ENCODE assay signal across 8 cellular contexts in genomic region chr11:93542753-93543246, GRCh38. TPM values are rescaled to one million over a fixed set of nuclear protein-coding genes. Genes with fewer than 3 reads are reported as not detected.
DNase-seq lines count a peak whose midpoint lies in the region; ATAC-seq and TF ChIP-seq lines count a peak whose summit lies in the region.

No MANE protein-coding gene starts in this region.

- no peak for TF ChIP-seq POLR2A in esophagus muscularis mucosa (IDR thresholded peaks at IDR 0.05; ENCODE audit: low read depth)

- 2% methylated on average over 9 of the region's 69 CpGs for WGBS in esophagus muscularis mucosa

- H3K4me3 Mint-ChIP-seq in activated CD4-positive, alpha-beta T cell treated with anti-CD3 and anti-CD28 coated beads, Interleukin-2, amount 10 ng/mL, durations not matched to agents 24 days and 14 days = peak overlapping the region; percentile 88
- peak overlapping the region; percentile 92 for H3K4me3 Mint-ChIP-seq in neural progenitor cell

- H3K4me1 Mint-ChIP-seq in activated CD4-positive, alpha-beta T cell treated with anti-CD3 and anti-CD28 coated beads, Interleukin-2, amount 10 ng/mL, durations not matched to agents 24 days and 14 days = peaks cover 30% of the 10 kb centered on the region
- H3K4me1 Mint-ChIP-seq in neural progenitor cell = peaks cover 18% of the 10 kb centered on the region

- H3K4me3 ChIP-seq in RWPE2 (ENCODE audit: severe bottlenecking) (peak overlapping the region; percentile 44), esophagus muscularis mucosa (peak overlapping the region; percentile 85 to 94 (median 88)), neural progenitor cell (peak overlapping the region; percentile 96)

- no peaks in the 10 kb centered on the region for H3K9me3 ChIP-seq in RWPE2 (ENCODE audit: severe bottlenecking)
- H3K9me3 ChIP-seq in esophagus muscularis mucosa = no peaks in the 10 kb centered on the region
- H3K9me3 ChIP-seq in neural progenitor cell (ENCODE audit: low read depth) = no peaks in the 10 kb centered on the region

- TF ChIP-seq CTCF in RWPE2 (IDR thresholded peaks at IDR 0.05; ENCODE audit: poor library complexity, severe bottlenecking) (no peak), esophagus muscularis mucosa (IDR thresholded peaks at IDR 0.05) (no peak), neural progenitor cell (IDR thresholded peaks at IDR 0.05) (no peak)

- peaks cover 2% of the 10 kb centered on the region for H3K4me1 ChIP-seq in RWPE2 (ENCODE audit: insufficient read depth, poor library complexity, severe bottlenecking)
- peaks cover 15 to 44% (median 33%) of the 10 kb centered on the region in 4 donors for H3K4me1 ChIP-seq in esophagus muscularis mucosa
- H3K4me1 ChIP-seq in neural progenitor cell = peaks cover 18% of the 10 kb centered on the region

- H3F3A ChIP-seq in neural progenitor cell (ENCODE audit: low read depth) = no peaks in the 10 kb centered on the region

- H3K27ac ChIP-seq in RWPE2 (ENCODE audit: poor library complexity, severe bottlenecking) (peak overlapping the region; percentile 20), esophagus muscularis mucosa (replicated peaks in 1 of 4) (peak overlapping the region; percentile 84 to 93 (median 86)), neural progenitor cell (no peak overlapping the region)

- peaks cover 44% of the 10 kb centered on the region for H3K79me2 ChIP-seq in neural progenitor cell (ENCODE audit: low read depth)

- no peak for DNase-seq in activated CD4-positive, alpha-beta T cell treated with anti-CD3 and anti-CD28 coated beads, Interleukin-2, amount 10 ng/mL, durations not matched to agents 24 days and 14 days
- no peak for DNase-seq in activated CD4-positive, alpha-beta T cell treated with anti-CD3 and anti-CD28 coated beads, Interleukin-2, amount 50 U/mL, for 1 hour
- DNase-seq in RWPE2 (ENCODE audit: low spot score) = no peak
- DNase-seq in esophagus muscularis mucosa (ENCODE audit: extremely low spot score) = no peak
- DNase-seq in neural progenitor cell (ENCODE audit: low spot score) = no peak
- DNase-seq in NCI-H2227 treated with DMSO at 0.1 percent for 48 hours (lab: John Stamatoyannopoulos, UW) = no peak
- DNase-seq in OCI-M2 (lab: John Stamatoyannopoulos, UW; ENCODE audit: unreplicated experiment) = no peak

- ATAC-seq in HG02798 (IDR thresholded peaks at IDR 0.05; ENCODE audit: poor library complexity, unreplicated experiment) = peak; percentile 49
- ATAC-seq in RWPE2 (ENCODE audit: low read depth) = peak; percentile 13; the same call in 2 of the 3 replicates

- H3K27me3 ChIP-seq in RWPE2 (ENCODE audit: insufficient read depth, poor library complexity, severe bottlenecking) (no peaks in the 10 kb centered on the region), esophagus muscularis mucosa (no peaks in the 10 kb centered on the region), neural progenitor cell (peaks cover 6% of the 10 kb centered on the region)

- peak overlapping the region; percentile 65 for H3K9ac ChIP-seq in neural progenitor cell

- no peaks in the 10 kb centered on the region for H3K9me3 Mint-ChIP-seq in activated CD4-positive, alpha-beta T cell treated with anti-CD3 and anti-CD28 coated beads, Interleukin-2, amount 10 ng/mL, durations not matched to agents 24 days and 14 days
- H3K9me3 Mint-ChIP-seq in neural progenitor cell = no peaks in the 10 kb centered on the region

- H3K36me3 Mint-ChIP-seq in activated CD4-positive, alpha-beta T cell treated with anti-CD3 and anti-CD28 coated beads, Interleukin-2, amount 10 ng/mL, durations not matched to agents 24 days and 14 days (ENCODE audit: low read depth) = no peaks in the 10 kb centered on the region
- H3K36me3 Mint-ChIP-seq in neural progenitor cell = no peaks in the 10 kb centered on the region

- H2AFZ ChIP-seq in neural progenitor cell (replicated peaks) = peak overlapping the region; percentile 92

- intact Hi-C loops in activated CD4-positive, alpha-beta T cell treated with anti-CD3 and anti-CD28 coated beads, Interleukin-2, amount 10 ng/mL, durations not matched to agents 24 days and 14 days (cut with micrococcal nuclease) = loop anchor here (1.0 to 5.0 kb wide), 6 partner anchors 12 to 346 kb away; partner anchors contain the start of gene SLC36A4
- intact Hi-C loops in esophagus muscularis mucosa (cut with DNase I) = loop anchor here (2.0 kb wide), 1 partner anchor 306 kb away; no protein-coding TSS in a partner anchor

- peaks cover 25% of the 10 kb centered on the region for H4K20me1 ChIP-seq in neural progenitor cell (ENCODE audit: low read depth)

- no peak for TF ChIP-seq EP300 in esophagus muscularis mucosa (IDR thresholded peaks at IDR 0.05)

- H3K27me3 Mint-ChIP-seq in activated CD4-positive, alpha-beta T cell treated with anti-CD3 and anti-CD28 coated beads, Interleukin-2, amount 10 ng/mL, durations not matched to agents 24 days and 14 days = peaks cover 2% of the 10 kb centered on the region
- H3K27me3 Mint-ChIP-seq in neural progenitor cell (ENCODE audit: insufficient read depth, low read depth) = no peaks in the 10 kb centered on the region

- H3K4me2 ChIP-seq in neural progenitor cell = peak overlapping the region; percentile 97

- H3K36me3 ChIP-seq in RWPE2 (ENCODE audit: low read depth) (no peaks in the 10 kb centered on the region), esophagus muscularis mucosa (no peaks in the 10 kb centered on the region), neural progenitor cell (no peaks in the 10 kb centered on the region)

- peak overlapping the region; percentile 87 for H3K27ac Mint-ChIP-seq in activated CD4-positive, alpha-beta T cell treated with anti-CD3 and anti-CD28 coated beads, Interleukin-2, amount 10 ng/mL, durations not matched to agents 24 days and 14 days
- H3K27ac Mint-ChIP-seq in neural progenitor cell = no peak overlapping the region

RNA-seq across cellular contexts. Expression of gene SMCO4, which starts 0.4 kb away (rescaled TPM):
- 30.0 and 33.7 TPM in 2 replicates for total RNA-seq in activated CD4-positive, alpha-beta T cell treated with anti-CD3 and anti-CD28 coated beads, Interleukin-2, amount 10 ng/mL, durations not matched to agents 24 days and 14 days
- 10 to 100 TPM in 2 of 4 donors, 1 to 10 TPM in 2; 6.2 to 18.6 (median 10.3) TPM for total RNA-seq in esophagus muscularis mucosa
- 27.8 and 35.1 TPM in 2 replicates for total RNA-seq in neural progenitor cell (ENCODE audit: low replicate concordance)

Comparison
In these comparisons a context has a peak if more than half of its experiments do, and no peak if none do; other contexts are left out.
1. H3K4me3 ChIP-seq: peak in every context shown above with its lines; median percentile 96 in neural progenitor cell; 88 in esophagus muscularis mucosa; 44 in RWPE2.